Comparison of ENCODE assay signal across 1 cellular context in genomic region chr11:64777449-64778222, GRCh38.
TF ChIP-seq lines count a peak whose summit lies in the region.

No MANE protein-coding gene starts in this region.

TF ChIP-seq in HEK293, 187 proteins besides CTCF, POLR2A, EP300 and RAD21 (continued from another document):
- TF ChIP-seq PATZ1 (tag by site-specific recombination; IDR thresholded peaks at IDR 0.05), result peak; percentile 42; the same call in 1 of the 2 replicates
- peak; percentile 89 for TF ChIP-seq ZNF692 (tag by site-specific recombination; IDR thresholded peaks at IDR 0.05)
TF ChIP-seq in HEK293: peak in this region for 8.
